Comparison of ENCODE assay signal across 22 cellular contexts in the genomic region with DNA sequence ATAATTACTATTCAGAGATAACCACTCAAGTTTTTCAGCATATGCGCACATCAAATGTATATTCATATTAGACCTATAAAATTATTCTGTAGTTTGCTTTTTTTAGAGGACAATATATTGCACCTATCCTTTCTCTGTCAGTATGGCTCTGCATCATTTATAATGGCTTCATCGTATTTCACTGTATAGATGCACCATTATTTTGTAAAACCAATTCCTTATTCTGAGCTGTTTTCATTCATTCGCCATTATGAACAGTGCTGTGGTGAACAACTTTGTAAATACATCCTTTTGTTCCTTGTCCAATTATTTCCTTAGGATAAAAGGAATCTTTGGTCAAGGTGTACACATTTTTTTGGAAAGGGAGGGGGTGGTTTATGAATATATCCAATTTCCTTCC.
"Had no signal": no experiment of that assay in that cellular context is flagged by ENCODE, and none has a peak within 500 bp of the region (broad histone marks: within the 10 kb centered on the region; RNA-seq: fewer than 3 reads in every experiment).

No MANE protein-coding gene starts in this region.

- H3K4me3 ChIP-seq: colonic mucosa, gastrocnemius medialis, lung, mucosa of descending colon, pancreas, sigmoid colon, spleen, thoracic aorta, transverse colon, upper lobe of right lung, uterus had no signal

- H3K27me3 ChIP-seq: colonic mucosa, gastrocnemius medialis, neutrophil, pancreas, sigmoid colon, transverse colon, upper lobe of right lung, uterus had no signal

- H3K27ac ChIP-seq: colonic mucosa, epithelial cell of prostate, gastrocnemius medialis, neutrophil, pancreas, sigmoid colon, spleen, thoracic aorta, transverse colon, upper lobe of right lung, uterus had no signal

- H3K36me3 ChIP-seq: colonic mucosa, gastrocnemius medialis, neutrophil, pancreas, sigmoid colon, spleen, thoracic aorta, transverse colon, upper lobe of right lung, uterus had no signal

- FAIRE-seq: kidney, pancreas had no signal

- H3K9me3 ChIP-seq: colonic mucosa, gastrocnemius medialis, mucosa of descending colon, neutrophil, pancreas, sigmoid colon, spleen, thoracic aorta, transverse colon, upper lobe of right lung, uterus had no signal

- H3K4me1 ChIP-seq: spleen, uterus had no signal

- DNase-seq: effector CD8-positive, alpha-beta T cell; foreskin fibroblast; kidney; mucosa of descending colon; naive B cell; stimulated activated CD4-positive, alpha-beta T cell treated with anti-CD3 and anti-CD28 coated beads, Interleukin-4, amount 100 ng/mL, for 4 hours; transverse colon; uterus had no signal

- ATAC-seq: esophagus mucosa; gastrocnemius medialis; left lobe of liver; mucosa of descending colon; natural killer cell treated with Interleukin-12 subunit alpha and Interleukin-12 subunit beta and Interleukin-15 and Interleukin-18, amount 100 ng/mL, for 72 hours; pancreas; stimulated activated memory B cell treated with anti-CD40 and anti-IgM and Interleukin-4, amounts not matched to agents 10 μg/mL and 1 μg/mL and 100 μg/mL, for 72 hours; upper lobe of right lung had no signal
